ENCODE assay signal across 1 cellular context in the genomic region with DNA sequence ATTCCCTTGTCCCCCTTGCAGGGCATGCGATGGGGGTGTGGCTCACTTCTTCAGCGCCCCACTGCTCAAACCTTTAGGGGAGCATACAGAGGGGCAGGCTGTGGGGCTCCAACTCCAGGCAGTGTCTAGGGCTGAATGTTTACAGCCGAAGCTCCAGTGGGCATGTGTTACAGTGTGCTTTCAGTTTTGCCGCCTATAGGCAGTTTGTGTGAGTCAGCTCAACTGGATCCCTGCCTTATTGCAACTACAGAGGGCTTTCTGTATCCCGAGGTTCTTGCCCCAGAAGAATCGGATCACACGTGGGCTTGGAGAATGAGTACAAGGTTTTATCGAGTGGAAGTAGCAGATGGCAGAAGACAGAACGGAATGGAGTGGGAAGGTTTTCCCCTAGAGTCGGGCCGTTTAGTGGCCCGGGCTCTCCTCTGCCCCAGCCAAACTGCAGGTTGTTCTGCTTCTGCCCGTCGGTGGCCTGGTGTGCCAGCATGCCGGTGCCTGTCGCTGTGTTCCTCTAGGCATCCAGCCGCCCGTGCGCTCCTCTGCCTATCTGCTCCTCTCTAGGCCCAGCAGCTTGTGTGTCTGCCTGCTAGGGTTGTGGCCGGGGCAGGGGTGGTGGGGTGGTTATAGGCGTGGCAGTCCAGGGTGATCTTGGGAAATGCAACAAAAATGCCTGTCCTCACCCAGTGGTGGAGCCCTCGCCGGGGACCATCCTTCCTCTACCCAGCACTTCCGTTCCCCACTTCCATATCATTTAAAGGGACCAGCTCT.
A peak's percentile ranks its signal among the peaks of the same experiment; 100 is the strongest.
TF ChIP-seq lines count a peak whose summit lies in the region.

No MANE protein-coding gene starts in this region.

TF ChIP-seq in H1, 55 proteins besides CTCF, POLR2A, EP300 and RAD21:
- TF ChIP-seq SAP30 (IDR thresholded peaks at IDR 0.05; ENCODE audit: insufficient read depth, insufficient replicate concordance, low read length) (no peak), CTBP2 (IDR thresholded peaks at IDR 0.05; ENCODE audit: borderline replicate concordance, insufficient read depth, insufficient read length, low read length) (no peak), TAF7 (optimal IDR thresholded peaks at IDR 0.05; ENCODE audit: borderline replicate concordance, low read depth, low read length) (no peak), YY1 (IDR thresholded peaks at IDR 0.05; ENCODE audit: low read depth, low read length) (no peak), TEAD4 (IDR thresholded peaks at IDR 0.05; ENCODE audit: low read depth, low read length) (no peak), CBX5 (IDR thresholded peaks at IDR 0.05; ENCODE audit: low read depth, low read length) (no peak)
- TF ChIP-seq, protein P1, sequence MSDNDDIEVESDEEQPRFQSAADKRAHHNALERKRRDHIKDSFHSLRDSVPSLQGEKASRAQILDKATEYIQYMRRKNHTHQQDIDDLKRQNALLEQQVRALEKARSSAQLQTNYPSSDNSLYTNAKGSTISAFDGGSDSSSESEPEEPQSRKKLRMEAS (IDR thresholded peaks at IDR 0.05): no peak
- TF ChIP-seq, protein P2, sequence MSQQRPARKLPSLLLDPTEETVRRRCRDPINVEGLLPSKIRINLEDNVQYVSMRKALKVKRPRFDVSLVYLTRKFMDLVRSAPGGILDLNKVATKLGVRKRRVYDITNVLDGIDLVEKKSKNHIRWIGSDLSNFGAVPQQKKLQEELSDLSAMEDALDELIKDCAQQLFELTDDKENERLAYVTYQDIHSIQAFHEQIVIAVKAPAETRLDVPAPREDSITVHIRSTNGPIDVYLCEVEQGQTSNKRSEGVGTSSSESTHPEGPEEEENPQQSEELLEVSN (IDR thresholded peaks at IDR 0.05): peak; percentile 47; the same call in 1 of the 2 replicates
